Comparison of ENCODE assay signal across 19 cellular contexts in the genomic region with DNA sequence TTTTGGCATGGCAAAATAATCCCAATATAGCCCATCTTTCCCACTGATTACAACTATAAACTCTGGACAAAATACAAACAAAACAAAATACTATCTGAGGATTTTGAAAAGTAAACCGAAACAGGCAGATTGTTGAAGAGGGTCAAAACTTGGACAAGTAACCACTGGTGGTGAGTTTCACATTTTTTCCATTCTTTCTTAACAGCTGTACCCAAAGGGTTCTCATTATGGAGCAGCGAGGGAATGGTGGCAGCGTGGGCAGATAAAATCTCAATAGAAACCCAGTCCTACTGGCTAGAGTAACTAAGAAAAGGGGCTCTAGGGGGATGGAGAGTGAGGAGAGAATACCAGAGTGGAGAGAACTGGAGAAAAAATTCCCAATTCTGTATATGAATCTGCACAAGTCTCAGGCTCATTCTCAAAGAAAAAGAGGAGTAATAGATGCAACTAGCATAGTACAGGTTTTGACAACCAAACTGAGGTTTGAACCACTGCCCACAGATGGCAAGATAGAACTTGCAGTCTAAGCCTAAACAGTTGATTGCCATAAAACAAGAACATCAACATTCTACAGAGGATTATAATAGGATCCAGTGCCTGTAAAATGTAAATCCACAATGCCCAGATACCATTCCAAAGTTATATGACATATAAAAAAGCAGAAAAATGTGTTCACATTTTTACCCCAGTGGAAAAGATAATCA.
DNase-seq lines count a peak whose midpoint lies in the region; ATAC-seq, FAIRE-seq and TF ChIP-seq lines count a peak whose summit lies in the region.
"Had no signal": no experiment of that assay in that cellular context is flagged by ENCODE, and none has a peak within 500 bp of the region (broad histone marks: within the 10 kb centered on the region; RNA-seq: fewer than 3 reads in every experiment).

No MANE protein-coding gene starts in this region.

- H3K27ac ChIP-seq in small intestine (ENCODE audit: low read depth in 1 of 2, low read length in 1 of 2) (no peak overlapping the region), neural progenitor cell (no peak overlapping the region)
- H3K27ac ChIP-seq: HL-60 had no signal

- no peaks in the 10 kb centered on the region for H3K4me1 Mint-ChIP-seq in activated T-helper 1 cell treated with anti-CD3 and anti-CD28 coated beads, Interleukin-12 subunit alpha, Interleukin-12 subunit beta, Interleukin-2, Interleukin-4 antibody, amounts not matched to agents 30 ng/mL and 10 ng/mL and 1 ng/mL, durations not matched to agents 14 hours and 24 hours and 36 hours (ENCODE audit: low read depth)
- H3K4me1 Mint-ChIP-seq in neural progenitor cell, result no peaks in the 10 kb centered on the region

- H3K79me2 ChIP-seq in neural progenitor cell (ENCODE audit: low read depth), result no peaks in the 10 kb centered on the region

- no peak for ATAC-seq in sciatic nerve
- ATAC-seq: HCT116 had no signal

- H3K9me3 ChIP-seq in small intestine (ENCODE audit: control insufficient read depth, low read depth) (no peaks in the 10 kb centered on the region), neural progenitor cell (ENCODE audit: low read depth) (no peaks in the 10 kb centered on the region)

- no peaks in the 10 kb centered on the region for H4K20me1 ChIP-seq in neural progenitor cell (ENCODE audit: low read depth)

- no peaks in the 10 kb centered on the region for H3F3A ChIP-seq in neural progenitor cell (ENCODE audit: low read depth)

- peaks cover 5% of the 10 kb centered on the region for H3K36me3 Mint-ChIP-seq in activated T-helper 1 cell treated with anti-CD3 and anti-CD28 coated beads, Interleukin-12 subunit alpha, Interleukin-12 subunit beta, Interleukin-2, Interleukin-4 antibody, amounts not matched to agents 30 ng/mL and 10 ng/mL and 1 ng/mL, durations not matched to agents 14 hours and 24 hours and 36 hours (ENCODE audit: low read depth)
- H3K36me3 Mint-ChIP-seq in neural progenitor cell, result no peaks in the 10 kb centered on the region

- H2AFZ ChIP-seq in neural progenitor cell (replicated peaks), result no peak overlapping the region

- H3K4me2 ChIP-seq in neural progenitor cell, result no peak overlapping the region

- H3K36me3 ChIP-seq in small intestine (ENCODE audit: control insufficient read depth in 2 of 2, insufficient read depth in 2 of 2, low read length in 2 of 2) (no peaks in the 10 kb centered on the region), neural progenitor cell (no peaks in the 10 kb centered on the region)

- intact Hi-C loops in sciatic nerve (cut with DNase I), result loop anchor here (5.0 kb wide), 1 partner anchor 1323 kb away; no protein-coding TSS in a partner anchor
- intact Hi-C loops in activated T-helper 1 cell treated with anti-CD3 and anti-CD28 coated beads, Interleukin-12 subunit alpha, Interleukin-12 subunit beta, Interleukin-2, Interleukin-4 antibody, amounts not matched to agents 30 ng/mL and 10 ng/mL and 1 ng/mL, durations not matched to agents 14 hours and 24 hours and 36 hours (cut with micrococcal nuclease), result no loop called here

- FAIRE-seq in small intestine (lab: Jason Lieb, UNC), result no peak

- 83 to 89% (median 88%) methylated on average over 3 of the region's 3 CpGs for WGBS in small intestine, 3 donors

- TF ChIP-seq CTCF in astrocyte of the cerebellum (IDR thresholded peaks at IDR 0.05; ENCODE audit: low read depth, low read length, missing control alignments), result no peak
- TF ChIP-seq CTCF in fibroblast of villous mesenchyme (IDR thresholded peaks at IDR 0.05; ENCODE audit: insufficient read depth, low read depth, low read length), result no peak
- no peak for TF ChIP-seq CTCF in neural progenitor cell (IDR thresholded peaks at IDR 0.05)

- H3K4me3 ChIP-seq in astrocyte of the cerebellum (ENCODE audit: low read depth, low read length), result no peak overlapping the region
- H3K4me3 ChIP-seq in fibroblast of villous mesenchyme (ENCODE audit: low read depth, low read length), result no peak overlapping the region
- H3K4me3 ChIP-seq in small intestine (ENCODE audit: low read depth in 1 of 2, low read length in 2 of 2), result no peak overlapping the region
- H3K4me3 ChIP-seq in neural progenitor cell, result no peak overlapping the region

- H3K27me3 Mint-ChIP-seq in activated T-helper 1 cell treated with anti-CD3 and anti-CD28 coated beads, Interleukin-12 subunit alpha, Interleukin-12 subunit beta, Interleukin-2, Interleukin-4 antibody, amounts not matched to agents 30 ng/mL and 10 ng/mL and 1 ng/mL, durations not matched to agents 14 hours and 24 hours and 36 hours (ENCODE audit: insufficient read depth), result peaks cover 60% of the 10 kb centered on the region
- no peaks in the 10 kb centered on the region for H3K27me3 Mint-ChIP-seq in neural progenitor cell (ENCODE audit: insufficient read depth, low read depth)

- H3K4me1 ChIP-seq in small intestine (ENCODE audit: control insufficient read depth in 2 of 2, insufficient read depth in 1 of 2, low read depth in 1 of 2, low read length in 1 of 2) (no peaks in the 10 kb centered on the region), neural progenitor cell (no peaks in the 10 kb centered on the region)

- in situ Hi-C loops in astrocyte of the cerebellum (cut with HindIII; ENCODE audit: low sequenced_read_pairs), result no loop called here

- H3K9ac ChIP-seq in neural progenitor cell, result no peak overlapping the region

- H3K4me3 Mint-ChIP-seq in activated T-helper 1 cell treated with anti-CD3 and anti-CD28 coated beads, Interleukin-12 subunit alpha, Interleukin-12 subunit beta, Interleukin-2, Interleukin-4 antibody, amounts not matched to agents 30 ng/mL and 10 ng/mL and 1 ng/mL, durations not matched to agents 14 hours and 24 hours and 36 hours, result no peak overlapping the region
- H3K4me3 Mint-ChIP-seq in neural progenitor cell, result no peak overlapping the region

- no peak overlapping the region for H3K27ac Mint-ChIP-seq in activated T-helper 1 cell treated with anti-CD3 and anti-CD28 coated beads, Interleukin-12 subunit alpha, Interleukin-12 subunit beta, Interleukin-2, Interleukin-4 antibody, amounts not matched to agents 30 ng/mL and 10 ng/mL and 1 ng/mL, durations not matched to agents 14 hours and 24 hours and 36 hours
- no peak overlapping the region for H3K27ac Mint-ChIP-seq in neural progenitor cell

- peaks cover 15% of the 10 kb centered on the region for H3K9me3 Mint-ChIP-seq in activated T-helper 1 cell treated with anti-CD3 and anti-CD28 coated beads, Interleukin-12 subunit alpha, Interleukin-12 subunit beta, Interleukin-2, Interleukin-4 antibody, amounts not matched to agents 30 ng/mL and 10 ng/mL and 1 ng/mL, durations not matched to agents 14 hours and 24 hours and 36 hours
- peaks cover 3% of the 10 kb centered on the region for H3K9me3 Mint-ChIP-seq in neural progenitor cell

- DNase-seq in LHCN-M2 (ENCODE audit: low read depth) (peak; percentile 78), astrocyte of the cerebellum (ENCODE audit: low read depth) (peak; percentile 1), fibroblast of villous mesenchyme (ENCODE audit: low read depth) (peak; percentile 13), small intestine (peak; percentile 13), epidermal melanocyte (ENCODE audit: insufficient read length, low spot score) (no peak), sciatic nerve (ENCODE audit: low spot score) (no peak), neural progenitor cell (ENCODE audit: low spot score) (no peak)
- no peak for DNase-seq in activated T-helper 1 cell treated with anti-CD3 and anti-CD28 coated beads, Interleukin-12 subunit alpha, Interleukin-12 subunit beta, Interleukin-2, Interleukin-4 antibody, amounts not matched to agents 30 ng/mL and 10 ng/mL and 1 ng/mL, durations not matched to agents 14 hours and 24 hours and 36 hours (ENCODE audit: low spot score)
- DNase-seq: ACHN; COR-L47; NCI-H1417 treated with DMSO at 0.1 percent for 48 hours; NCI-H1930; NCI-H2171 treated with DMSO at 0.1 percent for 48 hours; NCI-H446 treated with DMSO at 0.1 percent for 48 hours; NK-92 treated with Interleukin-12 subunit alpha and Interleukin-12 subunit beta, amount 100 ng/mL, for 24 hours; RPMI8226; SIG-M5 had no signal

- H3K27me3 ChIP-seq in small intestine (ENCODE audit: control insufficient read depth in 2 of 2, insufficient read depth in 2 of 2, low read length in 2 of 2) (no peaks in the 10 kb centered on the region), neural progenitor cell (no peaks in the 10 kb centered on the region)

Comparison
In these comparisons a context has a peak if more than half of its experiments do, and no peak if none do; other contexts are left out.
1. DNase-seq: peak in LHCN-M2 (single experiment), astrocyte of the cerebellum (single experiment), fibroblast of villous mesenchyme (single experiment) and small intestine (single experiment); none in epidermal melanocyte (single experiment), sciatic nerve (single experiment), activated T-helper 1 cell treated with anti-CD3 and anti-CD28 coated beads, Interleukin-12 subunit alpha, Interleukin-12 subunit beta, Interleukin-2, Interleukin-4 antibody, amounts not matched to agents 30 ng/mL and 10 ng/mL and 1 ng/mL, durations not matched to agents 14 hours and 24 hours and 36 hours (single experiment) and neural progenitor cell (single experiment).